ENCODE assay signal across 8 cellular contexts in the genomic region with DNA sequence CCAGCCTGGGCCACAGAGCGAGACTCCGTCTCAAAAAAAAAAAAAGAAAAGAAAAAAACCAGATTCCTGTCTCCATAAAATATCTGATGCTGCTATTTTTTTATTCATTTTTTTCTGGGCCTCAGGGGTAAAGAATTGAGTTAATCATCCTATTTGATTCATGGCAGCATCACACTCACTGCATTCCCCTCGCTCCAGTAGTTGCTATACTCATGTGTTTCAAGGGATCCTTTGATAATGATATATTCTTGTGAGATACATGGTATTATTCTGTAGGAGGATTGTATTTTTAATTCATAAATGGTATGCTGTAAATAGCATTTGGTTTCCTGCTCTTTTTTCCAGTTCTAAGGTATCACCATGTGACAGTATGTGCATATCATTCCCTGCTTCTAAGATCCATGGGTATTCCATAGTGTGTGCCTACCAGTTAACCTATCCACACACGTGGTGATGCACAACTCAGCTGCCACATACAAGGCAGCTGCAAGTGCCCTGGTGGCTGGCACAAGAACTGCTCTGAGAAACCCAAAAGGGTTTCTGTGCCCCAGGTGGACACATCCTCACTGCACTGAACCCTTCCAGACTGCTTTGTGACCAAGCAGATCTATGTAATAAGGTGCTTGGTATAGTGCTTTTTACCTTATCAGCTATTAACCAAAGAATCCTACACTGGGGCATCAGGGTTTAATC.
DNase-seq lines count a peak whose midpoint lies in the region; ATAC-seq and TF ChIP-seq lines count a peak whose summit lies in the region.

No MANE protein-coding gene starts in this region.

- POLR2A ChIA-PET in activated CD8-positive, alpha-beta T cell treated with anti-CD3 and anti-CD28 coated beads for 36 hours (lab: Charles Lee): interaction anchor here (0.8 to 1.9 kb wide), 4 partner anchors 11 to 98 kb away, joined by 3 to 6 read pairs (median 4); no protein-coding TSS in a partner anchor
- POLR2A ChIA-PET in activated CD8-positive, alpha-beta T cell treated with anti-CD3 and anti-CD28 coated beads, Interleukin-2, amount 10 ng/mL, durations not matched to agents 7 days and 5 days (lab: Charles Lee): no interaction called here

- no peak overlapping the region for H3K27ac ChIP-seq in RWPE2 (ENCODE audit: poor library complexity, severe bottlenecking)
- H3K27ac ChIP-seq in transverse colon: no peak overlapping the region
- H3K27ac ChIP-seq in gastroesophageal sphincter: no peak overlapping the region

- CTCF ChIA-PET in activated CD8-positive, alpha-beta T cell treated with anti-CD3 and anti-CD28 coated beads for 36 hours (lab: Charles Lee): interaction anchor here (1.0 to 8.1 kb wide), 6 partner anchors 16 to 405 kb away, joined by 3 to 68 read pairs (median 4); no protein-coding TSS in a partner anchor
- CTCF ChIA-PET in activated CD8-positive, alpha-beta T cell treated with anti-CD3 and anti-CD28 coated beads, Interleukin-2, amount 10 ng/mL, durations not matched to agents 7 days and 5 days (lab: Charles Lee): interaction anchor here (1.0 to 3.9 kb wide), 7 partner anchors 10 to 437 kb away, joined by 3 to 25 read pairs (median 5); no protein-coding TSS in a partner anchor

- DNase-seq in activated CD8-positive, alpha-beta T cell treated with anti-CD3 and anti-CD28 coated beads for 36 hours: peak; percentile 31
- no peak for DNase-seq in activated CD8-positive, alpha-beta T cell treated with anti-CD3 and anti-CD28 coated beads, Interleukin-2, amount 10 ng/mL, durations not matched to agents 7 days and 5 days
- no peak for DNase-seq in RWPE2 (ENCODE audit: low spot score)
- DNase-seq in fibroblast of villous mesenchyme (ENCODE audit: low read depth): no peak
- no peak for DNase-seq in transverse colon

- no peak overlapping the region for H3K4me3 Mint-ChIP-seq in activated CD8-positive, alpha-beta T cell treated with anti-CD3 and anti-CD28 coated beads for 36 hours
- no peak overlapping the region for H3K4me3 Mint-ChIP-seq in activated CD8-positive, alpha-beta T cell treated with anti-CD3 and anti-CD28 coated beads, Interleukin-2, amount 10 ng/mL, durations not matched to agents 7 days and 5 days
- H3K4me3 Mint-ChIP-seq in activated T-helper 17 cell treated with anti-CD3 and anti-CD28 coated beads, Interleukin-2, amount 50 U/mL, for 72 hours: no peak overlapping the region

- no peaks in the 10 kb centered on the region for H3K4me1 ChIP-seq in RWPE2 (ENCODE audit: insufficient read depth, poor library complexity, severe bottlenecking)
- H3K4me1 ChIP-seq in transverse colon: peaks cover 0 to 6% (median under 1%) of the 10 kb centered on the region in 4 donors
- no peaks in the 10 kb centered on the region for H3K4me1 ChIP-seq in gastroesophageal sphincter

- TF ChIP-seq CTCF in activated CD8-positive, alpha-beta T cell treated with anti-CD3 and anti-CD28 coated beads for 36 hours (IDR thresholded peaks at IDR 0.05): peak; percentile 60
- TF ChIP-seq CTCF in RWPE2 (IDR thresholded peaks at IDR 0.05; ENCODE audit: poor library complexity, severe bottlenecking) (peak; percentile 46), fibroblast of villous mesenchyme (IDR thresholded peaks at IDR 0.05; ENCODE audit: insufficient read depth, low read depth, low read length) (peak; percentile 49), transverse colon (IDR thresholded peaks at IDR 0.05) (peak; percentile 37 to 54 (median 46)), gastroesophageal sphincter (IDR thresholded peaks at IDR 0.05) (peak in 1 of 4 experiments; percentile 3)

- TF ChIP-seq POLR2A in transverse colon (IDR thresholded peaks at IDR 0.05) (no peak), gastroesophageal sphincter (IDR thresholded peaks at IDR 0.05) (no peak)

- intact Hi-C loops in activated CD8-positive, alpha-beta T cell treated with anti-CD3 and anti-CD28 coated beads for 36 hours (cut with micrococcal nuclease): loop anchor here (5.0 kb wide), 1 partner anchor 69 kb away; no protein-coding TSS in a partner anchor
- intact Hi-C loops in transverse colon (cut with DNase I; ENCODE audit: low total_unique reads): no loop called here

- H3K36me3 Mint-ChIP-seq in activated CD8-positive, alpha-beta T cell treated with anti-CD3 and anti-CD28 coated beads for 36 hours (ENCODE audit: low read depth): no peaks in the 10 kb centered on the region
- H3K36me3 Mint-ChIP-seq in activated CD8-positive, alpha-beta T cell treated with anti-CD3 and anti-CD28 coated beads, Interleukin-2, amount 10 ng/mL, durations not matched to agents 7 days and 5 days (ENCODE audit: low read depth): peaks cover 7% of the 10 kb centered on the region
- H3K36me3 Mint-ChIP-seq in activated T-helper 17 cell treated with anti-CD3 and anti-CD28 coated beads, Interleukin-2, amount 50 U/mL, for 72 hours (ENCODE audit: low read depth): no peaks in the 10 kb centered on the region

- H3K4me3 ChIP-seq in RWPE2 (ENCODE audit: severe bottlenecking) (no peak overlapping the region), fibroblast of villous mesenchyme (ENCODE audit: low read depth, low read length) (no peak overlapping the region), transverse colon (no peak overlapping the region), gastroesophageal sphincter (no peak overlapping the region)

- H3K9me3 ChIP-seq in RWPE2 (ENCODE audit: severe bottlenecking) (no peaks in the 10 kb centered on the region), transverse colon (no peaks in the 10 kb centered on the region), gastroesophageal sphincter (no peaks in the 10 kb centered on the region)

- H3K4me1 Mint-ChIP-seq in activated CD8-positive, alpha-beta T cell treated with anti-CD3 and anti-CD28 coated beads for 36 hours (ENCODE audit: low read depth): peaks cover 43% of the 10 kb centered on the region
- H3K4me1 Mint-ChIP-seq in activated CD8-positive, alpha-beta T cell treated with anti-CD3 and anti-CD28 coated beads, Interleukin-2, amount 10 ng/mL, durations not matched to agents 7 days and 5 days (ENCODE audit: low read depth): peaks cover 32% of the 10 kb centered on the region
- H3K4me1 Mint-ChIP-seq in activated T-helper 17 cell treated with anti-CD3 and anti-CD28 coated beads, Interleukin-2, amount 50 U/mL, for 72 hours: peaks cover 41% of the 10 kb centered on the region

- H3K9me3 Mint-ChIP-seq in activated CD8-positive, alpha-beta T cell treated with anti-CD3 and anti-CD28 coated beads for 36 hours: peaks cover 6% of the 10 kb centered on the region
- H3K9me3 Mint-ChIP-seq in activated CD8-positive, alpha-beta T cell treated with anti-CD3 and anti-CD28 coated beads, Interleukin-2, amount 10 ng/mL, durations not matched to agents 7 days and 5 days (ENCODE audit: insufficient read depth): peaks cover 3% of the 10 kb centered on the region
- H3K9me3 Mint-ChIP-seq in activated T-helper 17 cell treated with anti-CD3 and anti-CD28 coated beads, Interleukin-2, amount 50 U/mL, for 72 hours: peaks cover 4% of the 10 kb centered on the region

- H3K27me3 ChIP-seq in RWPE2 (ENCODE audit: insufficient read depth, poor library complexity, severe bottlenecking) (no peaks in the 10 kb centered on the region), transverse colon (no peaks in the 10 kb centered on the region), gastroesophageal sphincter (no peaks in the 10 kb centered on the region)

- in situ Hi-C loops in transverse colon (cut with MboI; ENCODE audit: low pct_ligation_motif_present in 1 of 4, low pct_unique_long_range_greater_than_20kb in 1 of 4, low sequenced_read_pairs in 3 of 4): no loop called here

- peak; percentile 41 for ATAC-seq in activated CD8-positive, alpha-beta T cell treated with anti-CD3 and anti-CD28 coated beads for 36 hours
- ATAC-seq in activated CD8-positive, alpha-beta T cell treated with anti-CD3 and anti-CD28 coated beads, Interleukin-2, amount 10 ng/mL, durations not matched to agents 7 days and 5 days: no peak
- ATAC-seq in RWPE2 (ENCODE audit: low read depth) (peak; percentile 66), gastroesophageal sphincter (no peak), GM18873 (IDR thresholded peaks at IDR 0.05; ENCODE audit: low FRiP score, unreplicated experiment) (no peak)
- no peak for ATAC-seq in activated T-helper 17 cell treated with anti-CD3 and anti-CD28 coated beads, Interleukin-2, amount 50 U/mL, for 72 hours (replicated peaks)

- no peak for TF ChIP-seq EP300 in transverse colon (IDR thresholded peaks at IDR 0.05; ENCODE audit: low read depth)
- no peak for TF ChIP-seq EP300 in gastroesophageal sphincter (IDR thresholded peaks at IDR 0.05)

- 83 to 93% methylated on average over 1 to 4 of the region's 4 CpGs for WGBS in transverse colon (ENCODE audit: low coverage in 1 of 2), 2 donors
- 79 to 85% methylated on average over 3 to 4 of the region's 4 CpGs for WGBS in gastroesophageal sphincter (ENCODE audit: low coverage in 1 of 2), 2 donors

- H3K27ac Mint-ChIP-seq in activated CD8-positive, alpha-beta T cell treated with anti-CD3 and anti-CD28 coated beads for 36 hours: no peak overlapping the region
- no peak overlapping the region for H3K27ac Mint-ChIP-seq in activated CD8-positive, alpha-beta T cell treated with anti-CD3 and anti-CD28 coated beads, Interleukin-2, amount 10 ng/mL, durations not matched to agents 7 days and 5 days
- H3K27ac Mint-ChIP-seq in activated T-helper 17 cell treated with anti-CD3 and anti-CD28 coated beads, Interleukin-2, amount 50 U/mL, for 72 hours: no peak overlapping the region

- H3K27me3 Mint-ChIP-seq in activated CD8-positive, alpha-beta T cell treated with anti-CD3 and anti-CD28 coated beads for 36 hours: no peaks in the 10 kb centered on the region
- H3K27me3 Mint-ChIP-seq in activated CD8-positive, alpha-beta T cell treated with anti-CD3 and anti-CD28 coated beads, Interleukin-2, amount 10 ng/mL, durations not matched to agents 7 days and 5 days (ENCODE audit: low read depth): peaks cover 8% of the 10 kb centered on the region
- H3K27me3 Mint-ChIP-seq in activated T-helper 17 cell treated with anti-CD3 and anti-CD28 coated beads, Interleukin-2, amount 50 U/mL, for 72 hours: no peaks in the 10 kb centered on the region

- no peaks in the 10 kb centered on the region for H3K36me3 ChIP-seq in RWPE2 (ENCODE audit: low read depth)
- no peaks in the 10 kb centered on the region for H3K36me3 ChIP-seq in transverse colon
- H3K36me3 ChIP-seq in gastroesophageal sphincter: no peaks in the 10 kb centered on the region

Comparison
In these comparisons a context has a peak if more than half of its experiments do, and no peak if none do; other contexts are left out.
1. ATAC-seq: peak in activated CD8-positive, alpha-beta T cell treated with anti-CD3 and anti-CD28 coated beads for 36 hours (single experiment) and RWPE2 (single experiment); none in activated CD8-positive, alpha-beta T cell treated with anti-CD3 and anti-CD28 coated beads, Interleukin-2, amount 10 ng/mL, durations not matched to agents 7 days and 5 days (single experiment), activated T-helper 17 cell treated with anti-CD3 and anti-CD28 coated beads, Interleukin-2, amount 50 U/mL, for 72 hours (single experiment), gastroesophageal sphincter (single experiment) and GM18873 (single experiment).